Comparison of ENCODE assay signal across 29 cellular contexts in the genomic region with DNA sequence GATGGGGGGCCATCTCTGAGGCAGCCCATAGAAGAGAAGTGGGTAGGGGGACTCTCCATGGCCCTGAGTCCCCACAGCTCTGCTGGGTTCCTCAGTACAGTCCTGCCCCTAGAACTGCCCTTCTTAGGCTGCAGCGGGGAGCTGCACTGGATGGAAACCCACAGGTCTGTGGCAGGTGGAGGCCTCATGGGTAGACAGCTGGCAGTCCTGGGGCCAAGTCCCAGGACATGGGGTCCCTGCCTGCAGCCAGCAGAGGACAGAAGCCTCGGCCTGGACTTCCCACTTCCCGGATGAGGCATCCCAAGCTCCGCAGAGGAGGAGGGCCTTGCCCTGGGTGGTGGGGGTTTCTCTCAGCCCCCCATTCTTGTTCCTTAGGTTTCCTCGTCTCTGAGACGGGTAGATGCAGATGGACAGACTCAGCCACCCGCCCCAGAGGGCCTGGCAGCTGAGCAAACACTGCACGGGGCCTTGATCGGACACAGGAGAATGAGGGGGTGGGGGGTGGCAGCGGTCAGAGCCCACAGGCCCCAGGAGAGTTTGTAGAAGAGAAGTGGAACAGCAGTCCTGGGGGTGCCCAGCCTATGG.
DNase-seq lines count a peak whose midpoint lies in the region; ATAC-seq lines count a peak whose summit lies in the region.
"Had no signal": no experiment of that assay in that cellular context is flagged by ENCODE, and none has a peak within 500 bp of the region (broad histone marks: within the 10 kb centered on the region; RNA-seq: fewer than 3 reads in every experiment).

No MANE protein-coding gene starts in this region.

- peak overlapping the region; percentile 96 for H2AK5ac ChIP-seq in neuronal stem cell (ENCODE audit: low read depth, low read length)

- peak overlapping the region; percentile 97 for H4K91ac ChIP-seq in neuronal stem cell (ENCODE audit: low read depth, low read length, poor library complexity)

- H3K27ac ChIP-seq in SJCRH30 (no peak overlapping the region), neuronal stem cell (replicated peaks; ENCODE audit: low read length) (no peak overlapping the region)
- H3K27ac ChIP-seq: ascending aorta, gastroesophageal sphincter, KMS-11, ovary, right atrium auricular region, thoracic aorta, VCaP had no signal

- peak overlapping the region; percentile 97 for H2BK12ac ChIP-seq in neuronal stem cell (ENCODE audit: low read length)

- H3K23ac ChIP-seq in neuronal stem cell (ENCODE audit: low read depth, low read length, poor library complexity), result no peak overlapping the region

- H3K9me3 ChIP-seq in SJCRH30 (replicated peaks), result no peaks in the 10 kb centered on the region
- peaks cover 0 to 3% of the 10 kb centered on the region in 2 donors for H3K9me3 ChIP-seq in neuronal stem cell (replicated peaks in 1 of 2; ENCODE audit: control insufficient read depth in 2 of 2, insufficient read depth in 1 of 2, low read depth in 1 of 2, low read length in 2 of 2)
- H3K9me3 ChIP-seq: ascending aorta, gastroesophageal sphincter, ovary, right atrium auricular region, thoracic aorta had no signal

- no peak overlapping the region for H3K4ac ChIP-seq in neuronal stem cell (ENCODE audit: low read length)

- DNase-seq in DMS53 (lab: John Stamatoyannopoulos, UW) (peak; percentile 89), LHCN-M2 (ENCODE audit: low read depth) (peak; percentile 62), SJCRH30 (peak; percentile 61 to 73), neuronal stem cell (ENCODE audit: low spot score) (no peak), NCI-H2107 treated with DMSO at 0.1 percent for 48 hours (lab: John Stamatoyannopoulos, UW; ENCODE audit: unreplicated experiment) (no peak), NCI-H2227 treated with DMSO at 0.1 percent for 48 hours (lab: John Stamatoyannopoulos, UW) (no peak)
- DNase-seq: activated CD4-positive, alpha-beta T cell treated with anti-CD3 and anti-CD28 coated beads, Interleukin-2, amount 10 ng/mL, durations not matched to agents 24 days and 14 days; activated CD8-positive, alpha-beta memory T cell treated with anti-CD3 and anti-CD28 coated beads, Interleukin-2, amount 10 ng/mL, durations not matched to agents 7 days and 5 days; CD4-positive, CD25-positive, alpha-beta regulatory T cell; central memory CD4-positive, alpha-beta T cell; dermis blood vessel endothelial cell; GDM1; hippocampal formation; immature natural killer cell; MV-4-11; naive thymus-derived CD4-positive, alpha-beta T cell; NCI-H1930; ovary; stimulated activated CD4-positive, alpha-beta T cell treated with anti-CD3 and anti-CD28 coated beads, Interleukin-4, amount 100 ng/mL, for 1 hour; stimulated activated naive CD4-positive, alpha-beta T cell treated with Interleukin-2 at 50 U/mL for 16 hours had no signal

- H3K4me3 ChIP-seq in SJCRH30, result no peak overlapping the region
- H3K4me3 ChIP-seq in neuronal stem cell (ENCODE audit: low read length in 2 of 2), result no peak overlapping the region
- H3K4me3 ChIP-seq: ascending aorta, gastroesophageal sphincter, ovary, right atrium auricular region, thoracic aorta had no signal

- H3K36me3 ChIP-seq in SJCRH30, result no peaks in the 10 kb centered on the region
- H3K36me3 ChIP-seq in neuronal stem cell (replicated peaks in 1 of 2; ENCODE audit: control insufficient read depth in 2 of 2, insufficient read depth in 2 of 2, low read length in 2 of 2), result no peaks in the 10 kb centered on the region
- H3K36me3 ChIP-seq: ascending aorta, gastroesophageal sphincter, ovary, right atrium auricular region, thoracic aorta had no signal

- H3K18ac ChIP-seq in neuronal stem cell (ENCODE audit: low read length), result peak overlapping the region; percentile 95

- H2BK120ac ChIP-seq in neuronal stem cell (ENCODE audit: low read depth, low read length), result peak overlapping the region; percentile 77

- no peak overlapping the region for H3K9ac ChIP-seq in neuronal stem cell (ENCODE audit: low read depth, low read length, poor library complexity)
- H3K9ac ChIP-seq: KMS-11 had no signal

- H2BK15ac ChIP-seq in neuronal stem cell (ENCODE audit: low read length), result peak overlapping the region; percentile 63

- H3K27me3 ChIP-seq in SJCRH30 (peaks cover 4% of the 10 kb centered on the region), neuronal stem cell (ENCODE audit: control insufficient read depth in 3 of 3, insufficient read depth in 3 of 3, low read depth in 1 of 3, low read length in 3 of 3) (no peaks in the 10 kb centered on the region)
- H3K27me3 ChIP-seq: ascending aorta, gastroesophageal sphincter, ovary, right atrium auricular region had no signal

- no peak overlapping the region for H2AFZ ChIP-seq in neuronal stem cell (ENCODE audit: low read length)

- H2BK5ac ChIP-seq in neuronal stem cell (ENCODE audit: low read length), result peak overlapping the region; percentile 93

- no peak overlapping the region for H4K8ac ChIP-seq in neuronal stem cell (ENCODE audit: low read depth, low read length)

- H3K4me2 ChIP-seq in neuronal stem cell (ENCODE audit: insufficient read depth, low read length, poor library complexity, severe bottlenecking), result no peak overlapping the region
- H3K4me2 ChIP-seq: KMS-11 had no signal

- H3K14ac ChIP-seq in neuronal stem cell (ENCODE audit: low read length), result no peak overlapping the region

- no peak for ATAC-seq in HG02981 (IDR thresholded peaks at IDR 0.05; ENCODE audit: unreplicated experiment)
- ATAC-seq: activated CD8-positive, alpha-beta memory T cell treated with anti-CD3 and anti-CD28 coated beads, Interleukin-2, amount 10 ng/mL, durations not matched to agents 7 days and 5 days; activated T-helper 17 cell treated with anti-CD3 and anti-CD28 coated beads, Interleukin-2, amount 50 U/mL, for 72 hours; gastroesophageal sphincter; left lobe of liver; naive thymus-derived CD4-positive, alpha-beta T cell had no signal

- WGBS in neuronal stem cell (ENCODE audit: extremely low coverage in 2 of 2, insufficient read length in 2 of 2, insufficient replicate concordance in 1 of 2), 2 donors, result no CpG with 5 or more reads among the region's 10 CpGs

- H3K4me1 ChIP-seq in SJCRH30 (peaks cover 28% of the 10 kb centered on the region), neuronal stem cell (ENCODE audit: control insufficient read depth in 2 of 2, insufficient read depth in 1 of 2, low read depth in 1 of 2, low read length in 2 of 2) (peaks cover 40 to 48% of the 10 kb centered on the region in 2 donors)

- no peaks in the 10 kb centered on the region for H3K79me1 ChIP-seq in neuronal stem cell (ENCODE audit: low read depth, low read length)

Comparison
In these comparisons a context has a peak if more than half of its experiments do, and no peak if none do; other contexts are left out.
1. DNase-seq: peak in DMS53 (single experiment), LHCN-M2 (single experiment) and SJCRH30 (2 of 2); none in neuronal stem cell (single experiment), NCI-H2107 treated with DMSO at 0.1 percent for 48 hours (single experiment) and NCI-H2227 treated with DMSO at 0.1 percent for 48 hours (single experiment).